1 cellular context compared by ENCODE assay signal in genomic region chr22:49971232-49972162, GRCh38.
TF ChIP-seq lines count a peak whose summit lies in the region.

No MANE protein-coding gene starts in this region.

TF ChIP-seq in K562, 482 proteins besides CTCF, POLR2A, EP300 and RAD21 (continues in another document):
- TF ChIP-seq ZNF785 (CRISPR knock-in tag; IDR thresholded peaks at IDR 0.05) (no peak), HNRNPLL (IDR thresholded peaks at IDR 0.05; ENCODE audit: low read depth, low read length, poor library complexity, severe bottlenecking) (peak; percentile 33), ETV6 (IDR thresholded peaks at IDR 0.05; ENCODE audit: borderline replicate concordance in 1 of 2, low read depth in 2 of 2, low read length in 1 of 2) (no peak), ETV6 (CRISPR knock-in tag; IDR thresholded peaks at IDR 0.05; ENCODE audit: borderline replicate concordance) (no peak; the same call in 1 of the 2 replicates), ZNF584 (CRISPR knock-in tag; IDR thresholded peaks at IDR 0.05; ENCODE audit: low read depth) (no peak), ZNF232 (CRISPR knock-in tag; IDR thresholded peaks at IDR 0.05) (peak; percentile 62; the same call in 1 of the 2 replicates), BACH1 (tag; IDR thresholded peaks at IDR 0.05) (no peak), NRF1 (conservative IDR thresholded peaks at IDR 0.05 in 1 of 2, IDR thresholded peaks at IDR 0.05 in 1 of 2) (peak; percentile 75 to 78), MYC (IDR thresholded peaks at IDR 0.05; ENCODE audit: low read depth, low read length) (0 out of 2 replicates have a peak, but pooled peaks have one; percentile 2), MYC (CRISPR knock-in tag; IDR thresholded peaks at IDR 0.05; ENCODE audit: borderline replicate concordance, low read depth) (no peak), HDAC1 (IDR thresholded peaks at IDR 0.05) (peak in 1 of 2 experiments; percentile 45; a peak in 1 of 4 replicates), MAZ (CRISPR knock-in tag; conservative IDR thresholded peaks at IDR 0.05 in 1 of 2, IDR thresholded peaks at IDR 0.05 in 1 of 2) (peak in 1 of 2 experiments; percentile 45; a peak in 1 of 4 replicates), HMGN3 (IDR thresholded peaks at IDR 0.05; ENCODE audit: borderline replicate concordance, extremely low read depth, insufficient read length, low read depth, low read length) (peak; percentile 54), SMAD4 (CRISPR knock-in tag; conservative IDR thresholded peaks at IDR 0.05) (0 out of 2 replicates have a peak, but pooled peaks have one; percentile 35), KDM4B (IDR thresholded peaks at IDR 0.05; ENCODE audit: borderline replicate concordance in 2 of 2, low read depth in 1 of 2) (0 out of 4 replicates have a peak, but pooled peaks of 1 of the 2 experiments have one; percentile 31), POLR2G (IDR thresholded peaks at IDR 0.05; ENCODE audit: low read depth, low read length) (peak; percentile 82), ZNF511 (CRISPR knock-in tag; IDR thresholded peaks at IDR 0.05) (peak; percentile 80), RBFOX2 (IDR thresholded peaks at IDR 0.05; ENCODE audit: low read depth, low read length) (peak; percentile 79), ZBTB9 (CRISPR knock-in tag; IDR thresholded peaks at IDR 0.05) (0 out of 2 replicates have a peak, but pooled peaks have one; percentile 26), GATAD2B (IDR thresholded peaks at IDR 0.05; ENCODE audit: borderline replicate concordance) (0 out of 2 replicates have a peak, but pooled peaks have one; percentile 29), GMEB1 (CRISPR knock-in tag; IDR thresholded peaks at IDR 0.05) (peak; percentile 46; the same call in 1 of the 2 replicates), TEAD1 (CRISPR knock-in tag; IDR thresholded peaks at IDR 0.05) (peak in 1 of 2 experiments; percentile 15; a peak in 1 of 4 replicates), MTA3 (IDR thresholded peaks at IDR 0.05; ENCODE audit: borderline replicate concordance) (peak; percentile 12; the same call in 1 of the 2 replicates), SAFB (IDR thresholded peaks at IDR 0.05; ENCODE audit: borderline replicate concordance, low read depth, low read length) (peak; percentile 84), EGR1 (conservative IDR thresholded peaks at IDR 0.05) (peak; percentile 94), NR2C1 (IDR thresholded peaks at IDR 0.05) (peak; percentile 67), NR2C1 (tag; IDR thresholded peaks at IDR 0.05) (peak; percentile 64), MXI1 (IDR thresholded peaks at IDR 0.05; ENCODE audit: low read depth, low read length) (no peak), L3MBTL2 (IDR thresholded peaks at IDR 0.05) (peak; percentile 68), PHF8 (IDR thresholded peaks at IDR 0.05; ENCODE audit: borderline replicate concordance, low read length) (peak; percentile 38; the same call in 1 of the 2 replicates), ZFX (CRISPR knock-in tag; IDR thresholded peaks at IDR 0.05) (peak; percentile 72), GABPA (tag; conservative IDR thresholded peaks at IDR 0.05; ENCODE audit: low read depth) (peak; percentile 31; the same call in 1 of the 2 replicates), ZNF592 (IDR thresholded peaks at IDR 0.05) (peak; percentile 33; the same call in 1 of the 2 replicates), CXXC5 (CRISPR knock-in tag; IDR thresholded peaks at IDR 0.05) (peak; percentile 75), ZBTB11 (CRISPR knock-in tag; IDR thresholded peaks at IDR 0.05) (peak in 1 of 3 experiments; percentile 51; a peak in 2 of 6 replicates), NR4A1 (CRISPR knock-in tag; IDR thresholded peaks at IDR 0.05) (no peak), NR4A1 (tag; IDR thresholded peaks at IDR 0.05) (0 out of 2 replicates have a peak, but pooled peaks have one; percentile 39), TRIM24 (IDR thresholded peaks at IDR 0.05) (no peak)
- TF ChIP-seq, protein P1, sequence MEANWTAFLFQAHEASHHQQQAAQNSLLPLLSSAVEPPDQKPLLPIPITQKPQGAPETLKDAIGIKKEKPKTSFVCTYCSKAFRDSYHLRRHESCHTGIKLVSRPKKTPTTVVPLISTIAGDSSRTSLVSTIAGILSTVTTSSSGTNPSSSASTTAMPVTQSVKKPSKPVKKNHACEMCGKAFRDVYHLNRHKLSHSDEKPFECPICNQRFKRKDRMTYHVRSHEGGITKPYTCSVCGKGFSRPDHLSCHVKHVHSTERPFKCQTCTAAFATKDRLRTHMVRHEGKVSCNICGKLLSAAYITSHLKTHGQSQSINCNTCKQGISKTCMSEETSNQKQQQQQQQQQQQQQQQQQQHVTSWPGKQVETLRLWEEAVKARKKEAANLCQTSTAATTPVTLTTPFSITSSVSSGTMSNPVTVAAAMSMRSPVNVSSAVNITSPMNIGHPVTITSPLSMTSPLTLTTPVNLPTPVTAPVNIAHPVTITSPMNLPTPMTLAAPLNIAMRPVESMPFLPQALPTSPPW (CRISPR knock-in tag; IDR thresholded peaks at IDR 0.05) = peak; percentile 54
- TF ChIP-seq, protein P2, sequence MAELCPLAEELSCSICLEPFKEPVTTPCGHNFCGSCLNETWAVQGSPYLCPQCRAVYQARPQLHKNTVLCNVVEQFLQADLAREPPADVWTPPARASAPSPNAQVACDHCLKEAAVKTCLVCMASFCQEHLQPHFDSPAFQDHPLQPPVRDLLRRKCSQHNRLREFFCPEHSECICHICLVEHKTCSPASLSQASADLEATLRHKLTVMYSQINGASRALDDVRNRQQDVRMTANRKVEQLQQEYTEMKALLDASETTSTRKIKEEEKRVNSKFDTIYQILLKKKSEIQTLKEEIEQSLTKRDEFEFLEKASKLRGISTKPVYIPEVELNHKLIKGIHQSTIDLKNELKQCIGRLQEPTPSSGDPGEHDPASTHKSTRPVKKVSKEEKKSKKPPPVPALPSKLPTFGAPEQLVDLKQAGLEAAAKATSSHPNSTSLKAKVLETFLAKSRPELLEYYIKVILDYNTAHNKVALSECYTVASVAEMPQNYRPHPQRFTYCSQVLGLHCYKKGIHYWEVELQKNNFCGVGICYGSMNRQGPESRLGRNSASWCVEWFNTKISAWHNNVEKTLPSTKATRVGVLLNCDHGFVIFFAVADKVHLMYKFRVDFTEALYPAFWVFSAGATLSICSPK (IDR thresholded peaks at IDR 0.05; ENCODE audit: borderline replicate concordance) = no peak
- TF ChIP-seq, protein P3, sequence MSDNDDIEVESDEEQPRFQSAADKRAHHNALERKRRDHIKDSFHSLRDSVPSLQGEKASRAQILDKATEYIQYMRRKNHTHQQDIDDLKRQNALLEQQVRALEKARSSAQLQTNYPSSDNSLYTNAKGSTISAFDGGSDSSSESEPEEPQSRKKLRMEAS (CRISPR knock-in tag; IDR thresholded peaks at IDR 0.05) = peak; percentile 85
- TF ChIP-seq, protein P4, sequence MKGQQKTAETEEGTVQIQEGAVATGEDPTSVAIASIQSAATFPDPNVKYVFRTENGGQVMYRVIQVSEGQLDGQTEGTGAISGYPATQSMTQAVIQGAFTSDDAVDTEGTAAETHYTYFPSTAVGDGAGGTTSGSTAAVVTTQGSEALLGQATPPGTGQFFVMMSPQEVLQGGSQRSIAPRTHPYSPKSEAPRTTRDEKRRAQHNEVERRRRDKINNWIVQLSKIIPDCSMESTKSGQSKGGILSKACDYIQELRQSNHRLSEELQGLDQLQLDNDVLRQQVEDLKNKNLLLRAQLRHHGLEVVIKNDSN (CRISPR knock-in tag; IDR thresholded peaks at IDR 0.05) = peak; percentile 47
- TF ChIP-seq, protein P5, sequence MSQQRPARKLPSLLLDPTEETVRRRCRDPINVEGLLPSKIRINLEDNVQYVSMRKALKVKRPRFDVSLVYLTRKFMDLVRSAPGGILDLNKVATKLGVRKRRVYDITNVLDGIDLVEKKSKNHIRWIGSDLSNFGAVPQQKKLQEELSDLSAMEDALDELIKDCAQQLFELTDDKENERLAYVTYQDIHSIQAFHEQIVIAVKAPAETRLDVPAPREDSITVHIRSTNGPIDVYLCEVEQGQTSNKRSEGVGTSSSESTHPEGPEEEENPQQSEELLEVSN (IDR thresholded peaks at IDR 0.05; ENCODE audit: borderline replicate concordance in 1 of 2, extremely low read depth in 1 of 2, insufficient read depth in 1 of 2, insufficient read length in 1 of 2, low read depth in 1 of 2, low read length in 1 of 2, poor library complexity in 1 of 2, severe bottlenecking in 1 of 2) = peak; percentile 58 to 74
